In genomic region chr15:80999623-81000036, GRCh38 we compare ENCODE assay signal across 8 cellular contexts. TPM values are rescaled to one million over a fixed set of nuclear protein-coding genes. Genes with fewer than 3 reads are reported as not detected.
DNase-seq lines count a peak whose midpoint lies in the region; ATAC-seq and TF ChIP-seq lines count a peak whose summit lies in the region.

No MANE protein-coding gene starts in this region.

- H3K36me3 Mint-ChIP-seq in activated T-helper 2 cell treated with anti-CD3 and anti-CD28 coated beads, Interferon-gamma antibody, Interleukin-2, Interleukin-4, amounts not matched to agents 10 μg/mL and 5 μg/mL and 100 μg/mL, durations not matched to agents 14 hours and 24 hours and 36 hours (ENCODE audit: low read depth), result peaks cover 22% of the 10 kb centered on the region

- peaks cover 11% of the 10 kb centered on the region for H3F3A ChIP-seq in SK-N-SH (replicated peaks; ENCODE audit: insufficient read depth)

- no peak for TF ChIP-seq EP300 in SK-N-SH (IDR thresholded peaks at IDR 0.05; ENCODE audit: borderline replicate concordance in 1 of 2, low read depth in 1 of 2, low read length in 1 of 2)

- intact Hi-C loops in activated T-helper 2 cell treated with anti-CD3 and anti-CD28 coated beads, Interferon-gamma antibody, Interleukin-2, Interleukin-4, amounts not matched to agents 10 μg/mL and 5 μg/mL and 100 μg/mL, durations not matched to agents 14 hours and 24 hours and 36 hours (cut with micrococcal nuclease), result loop anchor here (1.0 to 2.0 kb wide), 2 partner anchors 8 to 293 kb away; no protein-coding TSS in a partner anchor

- CTCF ChIA-PET in SK-N-SH (lab: Yijun Ruan, JAX), result no interaction called here

- H4K20me1 ChIP-seq in SK-N-SH (ENCODE audit: insufficient read depth), result peaks cover 24% of the 10 kb centered on the region

- peaks cover 37% of the 10 kb centered on the region for H3K4me1 Mint-ChIP-seq in activated T-helper 2 cell treated with anti-CD3 and anti-CD28 coated beads, Interferon-gamma antibody, Interleukin-2, Interleukin-4, amounts not matched to agents 10 μg/mL and 5 μg/mL and 100 μg/mL, durations not matched to agents 14 hours and 24 hours and 36 hours (ENCODE audit: low read depth)

- no peak for ATAC-seq in SK-N-SH treated with all-trans-retinoic acid at 6 μM for 48 hours

- H2AFZ ChIP-seq in SK-N-SH (ENCODE audit: low read depth), result no peak overlapping the region

- peak overlapping the region; percentile 95 for H3K27ac Mint-ChIP-seq in activated T-helper 2 cell treated with anti-CD3 and anti-CD28 coated beads, Interferon-gamma antibody, Interleukin-2, Interleukin-4, amounts not matched to agents 10 μg/mL and 5 μg/mL and 100 μg/mL, durations not matched to agents 14 hours and 24 hours and 36 hours

- H3K4me3 Mint-ChIP-seq in activated T-helper 2 cell treated with anti-CD3 and anti-CD28 coated beads, Interferon-gamma antibody, Interleukin-2, Interleukin-4, amounts not matched to agents 10 μg/mL and 5 μg/mL and 100 μg/mL, durations not matched to agents 14 hours and 24 hours and 36 hours (ENCODE audit: low read depth), result peak overlapping the region; percentile 93

- no peak for TF ChIP-seq POLR2A in NB4 (IDR thresholded peaks at IDR 0.05; ENCODE audit: extremely low read depth, insufficient read length)

- peak overlapping the region; percentile 91 for H3K4me2 ChIP-seq in SK-N-SH

- POLR2A ChIA-PET in SK-N-SH (lab: Yijun Ruan, JAX), result interaction anchor here (1.3 kb wide), 1 partner anchor 9 kb away, joined by 8 read pairs; no protein-coding TSS in a partner anchor

- H3K36me3 ChIP-seq in SK-N-SH (replicated peaks in 1 of 2; ENCODE audit: control insufficient read depth in 1 of 2, insufficient read depth in 2 of 2, low read length in 1 of 2), result peaks cover 13 to 16% of the 10 kb centered on the region in 2 experiments

- TF ChIP-seq RAD21 in SK-N-SH (IDR thresholded peaks at IDR 0.05; ENCODE audit: low read length), result no peak

- WGBS in SK-N-SH (ENCODE audit: low lambda C conversion rate), result 79% methylated on average over 13 of the region's 13 CpGs

- TF ChIP-seq CTCF in SK-N-SH (IDR thresholded peaks at IDR 0.05), result no peak
- TF ChIP-seq CTCF in NB4 (IDR thresholded peaks at IDR 0.05; ENCODE audit: low read depth, low read length), result no peak

- H3K9me3 Mint-ChIP-seq in activated T-helper 2 cell treated with anti-CD3 and anti-CD28 coated beads, Interferon-gamma antibody, Interleukin-2, Interleukin-4, amounts not matched to agents 10 μg/mL and 5 μg/mL and 100 μg/mL, durations not matched to agents 14 hours and 24 hours and 36 hours, result no peaks in the 10 kb centered on the region

- H3K4me1 ChIP-seq in SK-N-SH (ENCODE audit: control insufficient read depth in 1 of 2, insufficient read depth in 2 of 2, low read depth in 1 of 2, low read length in 1 of 2), result peaks cover 9 to 16% of the 10 kb centered on the region in 2 experiments; a peak in 3 of 4 replicates

- H3K9me3 ChIP-seq in SK-N-SH, result no peaks in the 10 kb centered on the region

- H3K27me3 ChIP-seq in SK-N-SH (ENCODE audit: insufficient read depth), result no peaks in the 10 kb centered on the region

- H3K9me2 ChIP-seq in SK-N-SH, result no peaks in the 10 kb centered on the region

- peak overlapping the region; percentile 96; the same call in 1 of the 2 replicates for H3K9ac ChIP-seq in SK-N-SH

- H3K27ac ChIP-seq in SK-N-SH (ENCODE audit: low read depth in 2 of 2, low read length in 1 of 2), result no peak overlapping the region

- peaks cover 37% of the 10 kb centered on the region for H3K79me2 ChIP-seq in SK-N-SH (ENCODE audit: insufficient read depth)

- no peaks in the 10 kb centered on the region for H3K27me3 Mint-ChIP-seq in activated T-helper 2 cell treated with anti-CD3 and anti-CD28 coated beads, Interferon-gamma antibody, Interleukin-2, Interleukin-4, amounts not matched to agents 10 μg/mL and 5 μg/mL and 100 μg/mL, durations not matched to agents 14 hours and 24 hours and 36 hours (ENCODE audit: low read depth)

- DNase-seq in SK-N-SH (no peak), NB4 (ENCODE audit: low read depth) (peak; percentile 44), islet precursor cell (peak; percentile 61), NCI-H1048 (lab: John Stamatoyannopoulos, UW) (no peak), C1 segment of cervical spinal cord (lab: John Stamatoyannopoulos, UW) (no peak)
- DNase-seq in activated T-helper 2 cell treated with anti-CD3 and anti-CD28 coated beads, Interferon-gamma antibody, Interleukin-2, Interleukin-4, amounts not matched to agents 10 μg/mL and 5 μg/mL and 100 μg/mL, durations not matched to agents 14 hours and 24 hours and 36 hours (ENCODE audit: low spot score), result peak; percentile 66
- peak; percentile 27 for DNase-seq in stimulated activated CD8-positive, alpha-beta memory T cell treated with anti-CD3 and anti-CD28 coated beads, Interleukin-12 subunit alpha, Interleukin-12 subunit beta, amount 100 ng/mL, for 24 hours (ENCODE audit: extremely low read depth)

- H3K4me3 ChIP-seq in SK-N-SH (ENCODE audit: low read depth in 2 of 2, low read length in 1 of 2), result peak overlapping the region; percentile 89 to 97; a peak in 3 of 4 replicates
- H3K4me3 ChIP-seq in NB4 (ENCODE audit: low read depth, low read length), result peak overlapping the region; percentile 85

TF ChIP-seq in SK-N-SH, 30 proteins besides CTCF, POLR2A, EP300 and RAD21:
- TF ChIP-seq MEF2A (IDR thresholded peaks at IDR 0.05; ENCODE audit: borderline replicate concordance, low read depth) (no peak), TAF1 (IDR thresholded peaks at IDR 0.05; ENCODE audit: borderline replicate concordance, low read depth, low read length) (no peak)

TF ChIP-seq in SK-N-SH treated with all-trans-retinoic acid at 6 μM for 48 hours, 23 proteins besides CTCF, POLR2A, EP300 and RAD21 (continues in another document):
- TF ChIP-seq CSRNP3 (CRISPR knock-in tag; IDR thresholded peaks at IDR 0.05) (no peak), ZNF565 (CRISPR knock-in tag; conservative IDR thresholded peaks at IDR 0.05; ENCODE audit: low read depth) (no peak), ZFP30 (CRISPR knock-in tag; IDR thresholded peaks at IDR 0.05) (no peak), ZNF8 (CRISPR knock-in tag; IDR thresholded peaks at IDR 0.05) (no peak), OSR1 (CRISPR knock-in tag; IDR thresholded peaks at IDR 0.05) (no peak), ESRRG (CRISPR knock-in tag; IDR thresholded peaks at IDR 0.05) (no peak), ISL1 (CRISPR knock-in tag; IDR thresholded peaks at IDR 0.05) (no peak), ZNF70 (CRISPR knock-in tag; IDR thresholded peaks at IDR 0.05) (no peak), PATZ1 (CRISPR knock-in tag; IDR thresholded peaks at IDR 0.05; ENCODE audit: borderline replicate concordance) (no peak), CREB5 (CRISPR knock-in tag; IDR thresholded peaks at IDR 0.05; ENCODE audit: low read depth) (no peak), BACH2 (CRISPR knock-in tag; IDR thresholded peaks at IDR 0.05; ENCODE audit: borderline replicate concordance) (no peak), GLIS3 (CRISPR knock-in tag; IDR thresholded peaks at IDR 0.05) (no peak)

RNA-seq across cellular contexts. Expression of gene TLNRD1, which starts 1.1 kb away (rescaled TPM):
- polyA plus RNA-seq in SK-N-SH (2012; rRNA removed), result 4.4 and 5.0 TPM in 2 replicates
- 2.5 and 4.3 TPM in 2 replicates for polyA plus RNA-seq in SK-N-SH (2012; cell fraction: cytosol; rRNA removed)
- 3.0 and 3.5 TPM in 2 replicates for polyA plus RNA-seq in SK-N-SH (2012; cell fraction: nucleus; rRNA removed)
- 18.5 and 19.1 TPM in 2 replicates for total RNA-seq in activated T-helper 2 cell treated with anti-CD3 and anti-CD28 coated beads, Interferon-gamma antibody, Interleukin-2, Interleukin-4, amounts not matched to agents 10 μg/mL and 5 μg/mL and 100 μg/mL, durations not matched to agents 14 hours and 24 hours and 36 hours

RNA-seq across cellular contexts. Expression of gene MESD, which starts 10.0 kb away (rescaled TPM):
- polyA plus RNA-seq in SK-N-SH (2012; rRNA removed), result 12.3 and 15.2 TPM in 2 replicates
- 16.6 and 17.6 TPM in 2 replicates for polyA plus RNA-seq in SK-N-SH (2012; cell fraction: cytosol; rRNA removed)
- polyA plus RNA-seq in SK-N-SH (2012; cell fraction: nucleus; rRNA removed), result 9.3 and 11.0 TPM in 2 replicates
- total RNA-seq in activated T-helper 2 cell treated with anti-CD3 and anti-CD28 coated beads, Interferon-gamma antibody, Interleukin-2, Interleukin-4, amounts not matched to agents 10 μg/mL and 5 μg/mL and 100 μg/mL, durations not matched to agents 14 hours and 24 hours and 36 hours, result 27.0 and 28.6 TPM in 2 replicates

Comparison
In these comparisons a context has a peak if more than half of its experiments do, and no peak if none do; other contexts are left out.
1. DNase-seq: peak in NB4 (single experiment), activated T-helper 2 cell treated with anti-CD3 and anti-CD28 coated beads, Interferon-gamma antibody, Interleukin-2, Interleukin-4, amounts not matched to agents 10 μg/mL and 5 μg/mL and 100 μg/mL, durations not matched to agents 14 hours and 24 hours and 36 hours (single experiment), islet precursor cell (single experiment) and stimulated activated CD8-positive, alpha-beta memory T cell treated with anti-CD3 and anti-CD28 coated beads, Interleukin-12 subunit alpha, Interleukin-12 subunit beta, amount 100 ng/mL, for 24 hours (single experiment); none in SK-N-SH (single experiment), NCI-H1048 (single experiment) and C1 segment of cervical spinal cord (0 of 14).